Comparison of ENCODE assay signal across 1 cellular context in the genomic region with DNA sequence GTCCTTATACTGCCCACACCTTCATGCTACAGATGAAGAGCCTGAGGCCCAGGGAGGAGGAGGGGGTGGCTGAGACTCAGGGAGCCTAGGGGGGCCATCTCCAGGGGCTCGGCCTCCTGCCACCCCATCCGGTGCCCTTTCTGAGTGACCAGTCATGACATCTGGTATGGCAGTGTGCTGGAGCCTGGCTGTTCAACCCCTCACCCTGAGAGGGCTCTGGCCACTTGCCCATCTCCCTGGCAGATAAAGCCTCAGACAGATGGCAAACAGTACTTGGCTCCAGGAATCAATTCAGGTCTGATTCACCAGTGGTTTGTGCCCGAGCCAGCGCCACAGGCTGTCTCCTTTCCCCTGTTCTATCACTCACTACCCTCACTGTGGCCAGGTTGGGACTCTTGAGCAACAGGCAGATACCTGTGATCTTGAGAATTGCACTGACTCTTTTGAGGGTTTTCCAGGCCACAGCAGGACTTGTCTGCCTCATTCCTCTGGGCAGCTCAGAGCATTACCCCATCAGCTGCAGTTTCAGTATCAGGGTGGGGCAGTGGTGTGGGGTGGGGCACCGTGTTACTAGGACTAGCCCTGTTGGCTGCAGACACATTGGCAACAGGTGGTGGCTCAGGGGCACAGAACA.
TF ChIP-seq lines count a peak whose summit lies in the region.

No MANE protein-coding gene starts in this region.

TF ChIP-seq in WTC11, 78 proteins besides CTCF, POLR2A, EP300 and RAD21 (continued from another document):
- TF ChIP-seq, protein P1, sequence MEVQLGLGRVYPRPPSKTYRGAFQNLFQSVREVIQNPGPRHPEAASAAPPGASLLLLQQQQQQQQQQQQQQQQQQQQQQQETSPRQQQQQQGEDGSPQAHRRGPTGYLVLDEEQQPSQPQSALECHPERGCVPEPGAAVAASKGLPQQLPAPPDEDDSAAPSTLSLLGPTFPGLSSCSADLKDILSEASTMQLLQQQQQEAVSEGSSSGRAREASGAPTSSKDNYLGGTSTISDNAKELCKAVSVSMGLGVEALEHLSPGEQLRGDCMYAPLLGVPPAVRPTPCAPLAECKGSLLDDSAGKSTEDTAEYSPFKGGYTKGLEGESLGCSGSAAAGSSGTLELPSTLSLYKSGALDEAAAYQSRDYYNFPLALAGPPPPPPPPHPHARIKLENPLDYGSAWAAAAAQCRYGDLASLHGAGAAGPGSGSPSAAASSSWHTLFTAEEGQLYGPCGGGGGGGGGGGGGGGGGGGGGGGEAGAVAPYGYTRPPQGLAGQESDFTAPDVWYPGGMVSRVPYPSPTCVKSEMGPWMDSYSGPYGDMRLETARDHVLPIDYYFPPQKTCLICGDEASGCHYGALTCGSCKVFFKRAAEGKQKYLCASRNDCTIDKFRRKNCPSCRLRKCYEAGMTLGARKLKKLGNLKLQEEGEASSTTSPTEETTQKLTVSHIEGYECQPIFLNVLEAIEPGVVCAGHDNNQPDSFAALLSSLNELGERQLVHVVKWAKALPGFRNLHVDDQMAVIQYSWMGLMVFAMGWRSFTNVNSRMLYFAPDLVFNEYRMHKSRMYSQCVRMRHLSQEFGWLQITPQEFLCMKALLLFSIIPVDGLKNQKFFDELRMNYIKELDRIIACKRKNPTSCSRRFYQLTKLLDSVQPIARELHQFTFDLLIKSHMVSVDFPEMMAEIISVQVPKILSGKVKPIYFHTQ (CRISPR knock-in tag; IDR thresholded peaks at IDR 0.05), result no peak
- TF ChIP-seq NFATC4 (CRISPR knock-in tag; IDR thresholded peaks at IDR 0.05) (no peak), NR2C2 (CRISPR knock-in tag; IDR thresholded peaks at IDR 0.05) (no peak), IRF2 (CRISPR knock-in tag; IDR thresholded peaks at IDR 0.05; ENCODE audit: borderline replicate concordance, low read depth) (no peak), CREM (CRISPR knock-in tag; IDR thresholded peaks at IDR 0.05) (no peak), SMAD4 (CRISPR knock-in tag; IDR thresholded peaks at IDR 0.05) (no peak), NR3C1 (CRISPR knock-in tag; conservative IDR thresholded peaks at IDR 0.05; ENCODE audit: low read depth) (no peak)
- TF ChIP-seq, protein P2, sequence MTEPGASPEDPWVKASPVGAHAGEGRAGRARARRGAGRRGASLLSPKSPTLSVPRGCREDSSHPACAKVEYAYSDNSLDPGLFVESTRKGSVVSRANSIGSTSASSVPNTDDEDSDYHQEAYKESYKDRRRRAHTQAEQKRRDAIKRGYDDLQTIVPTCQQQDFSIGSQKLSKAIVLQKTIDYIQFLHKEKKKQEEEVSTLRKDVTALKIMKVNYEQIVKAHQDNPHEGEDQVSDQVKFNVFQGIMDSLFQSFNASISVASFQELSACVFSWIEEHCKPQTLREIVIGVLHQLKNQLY (CRISPR knock-in tag; IDR thresholded peaks at IDR 0.05), result no peak
